ENCODE assay signal across 2 cellular contexts in the genomic region with DNA sequence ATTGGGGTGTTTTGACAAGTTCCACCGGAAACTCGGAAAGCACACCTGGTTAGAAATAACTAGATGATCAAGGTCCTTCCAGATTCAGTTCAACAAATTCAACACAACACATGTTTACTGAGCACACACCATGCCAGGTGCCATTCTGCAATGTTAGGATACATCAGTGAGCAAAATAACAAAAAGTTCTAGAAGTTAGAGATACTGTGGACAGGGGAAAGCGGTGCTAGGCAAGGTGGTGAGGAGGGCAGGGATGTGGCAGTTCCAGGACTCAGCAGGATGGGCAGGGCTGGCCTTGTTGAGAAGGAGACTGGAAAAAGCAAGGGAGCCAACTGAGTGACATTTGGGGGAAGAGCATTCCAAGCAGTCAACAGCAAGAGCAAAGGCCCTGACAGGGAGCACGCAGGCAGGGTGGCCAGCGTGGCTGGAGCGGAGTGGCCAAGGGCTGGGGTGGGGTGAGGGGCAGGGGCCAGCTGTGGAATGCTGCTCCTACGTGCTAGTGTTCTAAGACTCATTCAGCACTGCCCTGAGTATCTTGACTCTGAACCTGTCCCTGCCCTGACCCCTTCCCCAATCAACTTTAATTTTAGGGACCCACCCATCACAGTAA.
TF ChIP-seq lines count a peak whose summit lies in the region.

No MANE protein-coding gene starts in this region.

TF ChIP-seq in GM23338, 12 proteins besides CTCF, POLR2A, EP300 and RAD21:
- TF ChIP-seq ZNF114 (CRISPR knock-in tag; IDR thresholded peaks at IDR 0.05), result no peak
- TF ChIP-seq STAT1 (IDR thresholded peaks at IDR 0.05; ENCODE audit: unreplicated experiment), result no peak

TF ChIP-seq in H1, 55 proteins besides CTCF, POLR2A, EP300 and RAD21:
- TF ChIP-seq SP2 (IDR thresholded peaks at IDR 0.05; ENCODE audit: low read length) (no peak), ZNF274 (IDR thresholded peaks at IDR 0.05; ENCODE audit: borderline replicate concordance, extremely low read depth, low read length) (no peak), HDAC6 (IDR thresholded peaks at IDR 0.05; ENCODE audit: low read depth, low read length) (no peak), SAP30 (IDR thresholded peaks at IDR 0.05; ENCODE audit: insufficient read depth, insufficient replicate concordance, low read length) (no peak), SRF (IDR thresholded peaks at IDR 0.05; ENCODE audit: low read depth, low read length) (no peak), BCL11A (IDR thresholded peaks at IDR 0.05; ENCODE audit: low read depth in 2 of 2, low read length in 2 of 2) (no peak), RBBP5 (IDR thresholded peaks at IDR 0.05; ENCODE audit: borderline replicate concordance, low read depth, low read length) (no peak), KDM1A (IDR thresholded peaks at IDR 0.05; ENCODE audit: borderline replicate concordance, low read length) (no peak), KDM5A (IDR thresholded peaks at IDR 0.05; ENCODE audit: low read length) (no peak)
- TF ChIP-seq, protein P1, sequence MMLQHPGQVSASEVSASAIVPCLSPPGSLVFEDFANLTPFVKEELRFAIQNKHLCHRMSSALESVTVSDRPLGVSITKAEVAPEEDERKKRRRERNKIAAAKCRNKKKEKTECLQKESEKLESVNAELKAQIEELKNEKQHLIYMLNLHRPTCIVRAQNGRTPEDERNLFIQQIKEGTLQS (IDR thresholded peaks at IDR 0.05; ENCODE audit: insufficient read depth, low read depth, low read length), result no peak
